Comparison of ENCODE assay signal across 23 cellular contexts in the genomic region with DNA sequence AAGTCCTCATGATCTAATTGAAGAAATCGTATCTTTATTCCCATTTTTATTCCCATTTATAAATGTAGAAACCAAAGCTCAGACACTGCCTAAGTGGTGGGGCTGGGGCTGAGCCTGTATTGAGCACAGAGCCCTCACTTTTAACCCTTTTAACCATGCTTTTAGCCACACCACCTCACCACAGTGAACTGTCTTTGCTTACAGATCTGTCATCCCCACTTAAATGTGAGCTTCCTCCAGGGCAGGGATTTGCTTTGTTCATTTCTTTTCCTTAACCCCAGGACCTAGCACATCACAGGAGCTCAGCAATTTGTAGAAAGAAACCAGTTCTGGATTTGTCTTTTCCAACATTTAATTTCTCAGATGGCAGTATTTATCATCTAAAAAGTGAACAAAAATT. TPM values are rescaled to one million over a fixed set of nuclear protein-coding genes. Genes with fewer than 3 reads are reported as not detected.
DNase-seq lines count a peak whose midpoint lies in the region; ATAC-seq, FAIRE-seq and TF ChIP-seq lines count a peak whose summit lies in the region.
"Had no signal": no experiment of that assay in that cellular context is flagged by ENCODE, and none has a peak within 500 bp of the region (broad histone marks: within the 10 kb centered on the region; RNA-seq: fewer than 3 reads in every experiment).

No MANE protein-coding gene starts in this region.

- H3F3A ChIP-seq in GM23338 (replicated peaks; ENCODE audit: low read depth) (no peaks in the 10 kb centered on the region), neural progenitor cell (ENCODE audit: low read depth) (peaks cover 25% of the 10 kb centered on the region)

- RAD21 ChIA-PET in GM12878 (lab: Charles Lee; ENCODE audit: unreplicated experiment), result no interaction called here

- H2AFZ ChIP-seq in GM23338, result peak overlapping the region; percentile 64; the same call in 1 of the 2 replicates
- no peak overlapping the region for H2AFZ ChIP-seq in GM12878 (ENCODE audit: control insufficient read depth, low read depth, low read length)
- H2AFZ ChIP-seq in neural progenitor cell (replicated peaks), result no peak overlapping the region
- H2AFZ ChIP-seq in hepatocyte, result no peak overlapping the region

- no peak for TF ChIP-seq POLR2A in GM12878 (IDR thresholded peaks at IDR 0.05; ENCODE audit: low read depth, low read length)

- no TSS peak for BruUV-seq in GM12878 (replicated peaks; lab: Mats Ljungman, UMichigan)

- TF ChIP-seq RAD21 in GM12878 (IDR thresholded peaks at IDR 0.05; ENCODE audit: insufficient read depth, low read depth, low read length), result no peak

- no peaks in the 10 kb centered on the region for H4K20me1 ChIP-seq in GM23338 (replicated peaks; ENCODE audit: insufficient read depth)
- H4K20me1 ChIP-seq in GM12878 (ENCODE audit: control insufficient read depth, insufficient read depth), result no peaks in the 10 kb centered on the region
- H4K20me1 ChIP-seq in neural progenitor cell (ENCODE audit: low read depth), result no peaks in the 10 kb centered on the region
- H4K20me1 ChIP-seq in hepatocyte (ENCODE audit: insufficient read depth, poor library complexity, severe bottlenecking), result no peaks in the 10 kb centered on the region
- H4K20me1 ChIP-seq: BLaER1 treated with 17β-estradiol and CSF1 and Interleukin-3, amounts not matched to agents 10 nM and 100 nM had no signal

- DNase-seq in D721Med (ENCODE audit: insufficient read length, low spot score), result no peak
- no peak for DNase-seq in GM23338 (ENCODE audit: low spot score)
- DNase-seq in GM12878 (ENCODE audit: low read depth, low spot score), result no peak
- DNase-seq in neural progenitor cell (ENCODE audit: low spot score), result peak; percentile 51
- no peak for DNase-seq in kidney glomerular epithelial cell (lab: John Stamatoyannopoulos, UW)
- no peak for DNase-seq in hepatocyte (ENCODE audit: low spot score)
- DNase-seq: 8988T; ACHN; BE2C; CD4-positive, alpha-beta T cell; CD8-positive, alpha-beta memory T cell; DMS53; DMS79 treated with DMSO at 0.1 percent for 48 hours; GOT3; H7; HCEC 1CT had no signal

- CTCF ChIA-PET in GM12878 (lab: Yijun Ruan, JAX), result interaction anchor here (0.6 to 2.0 kb wide), 4 partner anchors 10 to 334 kb away, joined by 3 to 5 read pairs (median 3); no protein-coding TSS in a partner anchor

- FAIRE-seq in D721Med (lab: Jason Lieb, UNC) (peak; percentile 86), GM12878 (lab: Jason Lieb, UNC) (no peak)
- FAIRE-seq: A549, G401.6, GM19239 had no signal

- TF ChIP-seq EP300 in GM12878 (IDR thresholded peaks at IDR 0.05; ENCODE audit: borderline replicate concordance in 1 of 2, control insufficient read depth in 1 of 2, low read depth in 2 of 2, low read length in 2 of 2), result no peak

- H3K9me3 ChIP-seq in GM12878 (replicated peaks; ENCODE audit: control insufficient read depth, insufficient read depth, low read length) (no peaks in the 10 kb centered on the region), neural progenitor cell (ENCODE audit: low read depth) (no peaks in the 10 kb centered on the region), hepatocyte (ENCODE audit: low read depth) (no peaks in the 10 kb centered on the region)
- H3K9me3 ChIP-seq: A549, BE2C had no signal

- intact Hi-C loops in GM12878 (cut with micrococcal nuclease; ENCODE audit: unreplicated experiment), result no loop called here

- H3K4me1 Mint-ChIP-seq in GM23338 (peaks cover 22% of the 10 kb centered on the region), neural progenitor cell (peaks cover 47% of the 10 kb centered on the region)

- POLR2A ChIA-PET in GM12878 (lab: Charles Lee), result interaction anchor here (0.9 kb wide), 1 partner anchor 10 kb away, joined by 3 read pairs; no protein-coding TSS in a partner anchor

- H3K4me1 ChIP-seq in GM23338 (ENCODE audit: insufficient read depth) (peaks cover 24% of the 10 kb centered on the region), GM12878 (ENCODE audit: control insufficient read depth, insufficient read depth, low read length) (peaks cover 5% of the 10 kb centered on the region; the same call in 1 of the 2 replicates), neural progenitor cell (peaks cover 35% of the 10 kb centered on the region), hepatocyte (ENCODE audit: insufficient read depth) (no peaks in the 10 kb centered on the region)
- H3K4me1 ChIP-seq: A549 had no signal

- H3K27ac Mint-ChIP-seq in GM23338, result no peak overlapping the region
- no peak overlapping the region for H3K27ac Mint-ChIP-seq in neural progenitor cell
- H3K27ac Mint-ChIP-seq: CD14-positive monocyte; CD4-positive, alpha-beta T cell; CD8-positive, alpha-beta memory T cell had no signal

- H3K36me3 ChIP-seq in GM23338 (ENCODE audit: insufficient read depth) (no peaks in the 10 kb centered on the region), GM12878 (ENCODE audit: control insufficient read depth in 2 of 2, insufficient read depth in 2 of 2, low read length in 1 of 2) (no peaks in the 10 kb centered on the region), neural progenitor cell (no peaks in the 10 kb centered on the region), hepatocyte (replicated peaks; ENCODE audit: insufficient read depth, low read depth) (no peaks in the 10 kb centered on the region)
- H3K36me3 ChIP-seq: BE2C; BLaER1 treated with 17β-estradiol and CSF1 and Interleukin-3, amounts not matched to agents 10 nM and 100 nM had no signal

- H3K36me3 Mint-ChIP-seq in GM23338 (ENCODE audit: low read depth), result no peaks in the 10 kb centered on the region
- no peaks in the 10 kb centered on the region for H3K36me3 Mint-ChIP-seq in neural progenitor cell
- H3K36me3 Mint-ChIP-seq: CD14-positive monocyte had no signal

- TF ChIP-seq CTCF in D721Med (IDR thresholded peaks at IDR 0.05; ENCODE audit: insufficient read depth, missing control alignments), result no peak
- TF ChIP-seq CTCF in GM23338 (conservative IDR thresholded peaks at IDR 0.05; ENCODE audit: low read depth in 2 of 2), result no peak
- no peak for TF ChIP-seq CTCF in GM12878 (IDR thresholded peaks at IDR 0.05 in 2 of 3, conservative IDR thresholded peaks at IDR 0.05 in 1 of 3; ENCODE audit: control insufficient read depth in 2 of 3, extremely low read depth in 1 of 3, insufficient read depth in 1 of 3, low read depth in 3 of 3, low read length in 3 of 3)
- TF ChIP-seq CTCF in neural progenitor cell (IDR thresholded peaks at IDR 0.05), result no peak
- no peak for TF ChIP-seq CTCF in hepatocyte (IDR thresholded peaks at IDR 0.05; ENCODE audit: poor library complexity)

- no peak overlapping the region for H3K27ac ChIP-seq in GM23338 (ENCODE audit: low read depth)
- no peak overlapping the region for H3K27ac ChIP-seq in GM12878 (ENCODE audit: control insufficient read depth, insufficient read depth)
- H3K27ac ChIP-seq in neural progenitor cell, result peak overlapping the region; percentile 23
- H3K27ac ChIP-seq in hepatocyte, result no peak overlapping the region
- H3K27ac ChIP-seq: A549; BLaER1 treated with 17β-estradiol and CSF1 and Interleukin-3, amounts not matched to agents 10 nM and 100 nM had no signal

- 13% methylated on average over 1 of the region's 1 CpG for WGBS in GM12878 (ENCODE audit: insufficient coverage, insufficient replicate concordance, low lambda C conversion rate, missing lambda C conversion rate)
- 76% methylated on average over 1 of the region's 1 CpG for WGBS in hepatocyte (ENCODE audit: low lambda C conversion rate, missing lambda C conversion rate)

- H3K4me2 ChIP-seq in GM23338, result 0 out of 2 replicates have a peak overlapping the region, but pooled peaks have one; percentile 69
- H3K4me2 ChIP-seq in GM12878 (ENCODE audit: control insufficient read depth, insufficient read depth), result no peak overlapping the region
- peak overlapping the region; percentile 76 for H3K4me2 ChIP-seq in neural progenitor cell
- no peak overlapping the region for H3K4me2 ChIP-seq in hepatocyte
- H3K4me2 ChIP-seq: A549 had no signal

- H3K27me3 ChIP-seq in GM23338 (ENCODE audit: insufficient read depth), result no peaks in the 10 kb centered on the region
- H3K27me3 ChIP-seq in GM12878 (replicated peaks in 1 of 2; ENCODE audit: control insufficient read depth in 2 of 2, insufficient read depth in 2 of 2, low read length in 1 of 2), result no peaks in the 10 kb centered on the region; a peak in 2 of 4 replicates
- no peaks in the 10 kb centered on the region for H3K27me3 ChIP-seq in neural progenitor cell
- peaks cover 3% of the 10 kb centered on the region for H3K27me3 ChIP-seq in hepatocyte
- H3K27me3 ChIP-seq: BE2C had no signal

- H3K79me2 ChIP-seq in GM23338 (replicated peaks; ENCODE audit: insufficient read depth) (no peaks in the 10 kb centered on the region), GM12878 (ENCODE audit: control insufficient read depth, insufficient read depth, low read length) (no peaks in the 10 kb centered on the region), neural progenitor cell (ENCODE audit: low read depth) (no peaks in the 10 kb centered on the region), hepatocyte (no peaks in the 10 kb centered on the region)

- ATAC-seq in GM23338, result no peak; the same call in 2 of the 3 replicates
- 0 out of 3 replicates have a peak, but pooled peaks have one; percentile 13 for ATAC-seq in GM12878
- ATAC-seq in HG03342 (IDR thresholded peaks at IDR 0.05; ENCODE audit: unreplicated experiment), result no peak
- ATAC-seq: A549 had no signal

- peaks cover 8% of the 10 kb centered on the region for H3K27me3 Mint-ChIP-seq in GM23338 (ENCODE audit: insufficient read depth, low read depth, poor library complexity)
- peaks cover 16% of the 10 kb centered on the region for H3K27me3 Mint-ChIP-seq in neural progenitor cell (ENCODE audit: insufficient read depth, low read depth)

- H3K9me3 Mint-ChIP-seq in GM23338 (no peaks in the 10 kb centered on the region; the same call in 2 of the 3 replicates), neural progenitor cell (peaks cover 5% of the 10 kb centered on the region)
- H3K9me3 Mint-ChIP-seq: CD4-positive, alpha-beta T cell; CD8-positive, alpha-beta memory T cell had no signal

- SMC1A ChIA-PET in GM12878 (lab: Charles Lee; ENCODE audit: uncharacterized antibody, unreplicated experiment), result interaction anchor here (0.9 to 2.3 kb wide), 3 partner anchors 14 to 279 kb away, joined by 3 to 8 read pairs (median 6); no protein-coding TSS in a partner anchor

- H3K4me3 ChIP-seq in GM23338 (no peak overlapping the region), GM12878 (no peak overlapping the region), neural progenitor cell (peak overlapping the region; percentile 22), hepatocyte (no peak overlapping the region)
- H3K4me3 ChIP-seq: A549; BLaER1 treated with 17β-estradiol and CSF1 and Interleukin-3, amounts not matched to agents 10 nM and 100 nM had no signal

- in situ Hi-C loops in GM12878 (cut with MboI), result no loop called here

- H3K4me3 Mint-ChIP-seq in GM23338 (no peak overlapping the region), neural progenitor cell (no peak overlapping the region)
- H3K4me3 Mint-ChIP-seq: CD4-positive, alpha-beta T cell; CD8-positive, alpha-beta memory T cell had no signal

- H3K9ac ChIP-seq in GM12878 (ENCODE audit: control insufficient read depth, insufficient read depth, low read length) (no peak overlapping the region), neural progenitor cell (no peak overlapping the region)
- H3K9ac ChIP-seq: BLaER1 treated with 17β-estradiol and CSF1 and Interleukin-3, amounts not matched to agents 10 nM and 100 nM had no signal

- peaks cover 27% of the 10 kb centered on the region for H3K9me2 ChIP-seq in GM23338 (ENCODE audit: insufficient read depth)
- no peaks in the 10 kb centered on the region for H3K9me2 ChIP-seq in hepatocyte (replicated peaks; ENCODE audit: insufficient read depth)

RNA-seq across cellular contexts. Expression of a gene that starts 2.1 kb away (rescaled TPM):
- total RNA-seq in GM23338 (2014; rRNA removed; shearing (Covaris generic)), result not detected in 2 replicates
- polyA plus RNA-seq in GM23338 (2016; fragmentation: Nextera tagmentation; extraction: Ambion mirVana) (0.11 TPM in 1 of 2 replicates, not detected in the other), GM12878 (2011; rRNA removed) (not detected in 2 replicates), GM12878 (2014; fragmentation: Illumina TruSeq; extraction: Trizol) (not detected in 2 replicates), GM12878 (2014; fragmentation: Nextera tagmentation; extraction: Ambion mirVana) (not detected), GM12878 (2014; rRNA removed) (not detected in 2 replicates), GM12878 (2016; fragmentation: Nextera tagmentation; extraction: Ambion mirVana) (not detected), hepatocyte (not detected in 2 replicates)
- total RNA-seq in GM12878 (2013; cell fraction: nucleolus; rRNA removed), result not detected in 2 replicates
- total RNA-seq in GM12878 (2014; rRNA removed) (not detected in 2 replicates), GM12878 (2014; rRNA removed; fragmentation: Illumina TruSeq; extraction: Trizol) (not detected in 2 replicates), GM12878 (2021) (not detected in 2 replicates), neural progenitor cell (ENCODE audit: low replicate concordance) (not detected in 2 replicates), hepatocyte (0.23 TPM in 1 of 2 replicates, not detected in the other)
- polyA plus RNA-seq in GM12878 (2011; ENCODE audit: low read depth), result not detected
- polyA plus RNA-seq in GM12878 (2011; cell fraction: cytosol; rRNA removed), result not detected in 2 replicates
- polyA plus RNA-seq in GM12878 (2011; cell fraction: nucleus; rRNA removed), result not detected in 2 replicates
- polyA plus RNA-seq in GM12878 (2012), result not detected in 2 replicates
- polyA minus RNA-seq in GM12878 (2011; rRNA and poly(A)+ RNA removed), result not detected in 2 replicates
- not detected in 2 replicates for polyA minus RNA-seq in GM12878 (2011; cell fraction: cytosol; rRNA and poly(A)+ RNA removed)
- not detected in 2 replicates for polyA minus RNA-seq in GM12878 (2011; cell fraction: nucleus; rRNA and poly(A)+ RNA removed)
- total RNA-seq: CD4-positive, alpha-beta T cell; CD8-positive, alpha-beta memory T cell; Daoy had no signal
- polyA plus RNA-seq: A549; CD14-positive monocyte; CD8-positive, alpha-beta memory T cell had no signal

Comparison
In these comparisons a context has a peak if more than half of its experiments do, and no peak if none do; other contexts are left out.
1. H3K4me2 ChIP-seq: peak in GM23338 (single experiment) and neural progenitor cell (single experiment); none in GM12878 (single experiment) and hepatocyte (single experiment).